In the genomic region with DNA sequence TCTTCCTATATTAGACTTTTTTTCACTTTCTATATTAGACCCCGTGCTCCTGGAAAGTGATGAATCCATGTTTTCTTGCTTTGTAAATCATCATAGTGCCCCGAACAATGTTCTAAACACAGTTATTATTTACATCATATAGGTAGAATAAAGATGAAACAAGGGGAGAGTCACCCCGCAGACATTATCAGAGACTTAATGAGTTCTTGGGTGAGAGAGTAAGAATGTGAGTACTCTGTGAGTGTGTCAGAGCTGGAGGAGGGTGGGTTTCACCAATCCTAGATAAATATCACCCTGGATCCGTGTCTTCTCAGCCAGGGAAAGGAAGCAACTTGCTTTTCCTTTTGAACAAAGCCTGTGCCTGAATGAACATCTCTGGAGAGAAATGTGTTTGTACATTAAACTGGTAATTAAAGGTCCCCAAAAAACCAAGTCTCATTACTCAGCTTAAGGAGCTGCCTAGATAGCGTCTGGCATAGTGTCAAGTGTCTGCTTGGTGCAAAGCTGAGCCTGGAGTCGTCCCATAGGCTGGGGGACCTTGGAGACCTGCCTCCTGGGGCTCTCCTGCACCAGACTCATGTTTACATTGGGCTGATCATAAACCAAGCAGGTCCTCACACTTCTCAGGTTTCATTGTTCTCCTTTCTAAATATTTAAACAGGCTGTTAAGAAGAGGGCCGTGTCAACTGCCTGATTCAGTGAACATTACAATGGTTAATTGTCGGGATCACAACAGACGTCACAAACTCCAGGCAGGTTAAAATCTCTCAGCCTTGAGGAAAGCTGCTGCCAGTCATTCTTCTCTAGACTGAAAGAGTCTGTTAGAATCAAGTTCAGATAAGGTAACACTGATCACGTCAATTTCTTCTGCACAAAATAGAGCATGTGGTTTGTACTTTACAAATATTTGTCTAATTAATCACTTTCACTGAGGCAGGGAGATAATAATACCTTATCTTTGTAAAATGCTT, we compare ENCODE assay signal across 10 cellular contexts.
DNase-seq lines count a peak whose midpoint lies in the region; ATAC-seq and TF ChIP-seq lines count a peak whose summit lies in the region.
"Had no signal": no experiment of that assay in that cellular context is flagged by ENCODE, and none has a peak within 500 bp of the region (broad histone marks: within the 10 kb centered on the region; RNA-seq: fewer than 3 reads in every experiment).

No MANE protein-coding gene starts in this region.

- no peaks in the 10 kb centered on the region for H3K27me3 ChIP-seq in tibial nerve
- H3K27me3 ChIP-seq: BLaER1 had no signal

- TF ChIP-seq CTCF in GM13977 (IDR thresholded peaks at IDR 0.05; ENCODE audit: extremely low read depth, insufficient read depth, missing control alignments) (no peak), tibial nerve (IDR thresholded peaks at IDR 0.05) (no peak)

- H3K9me3 ChIP-seq in tibial nerve: no peaks in the 10 kb centered on the region
- H3K9me3 ChIP-seq: BLaER1 had no signal

- no peak for TF ChIP-seq EP300 in tibial nerve (IDR thresholded peaks at IDR 0.05)

- H3K4me1 ChIP-seq in tibial nerve: peaks cover 0 to 11% (median 0%) of the 10 kb centered on the region in 4 donors

- DNase-seq in COLO829 (ENCODE audit: low spot score) (peak; percentile 66), NCI-H1417 (lab: John Stamatoyannopoulos, UW) (peak; percentile 89 to 98 (median 96)), RPMI8226 (peak; percentile 81), islet precursor cell (peak; percentile 75), GM13977 (ENCODE audit: low spot score) (no peak), tibial nerve (ENCODE audit: low spot score in 2 of 2) (no peak), left ventricle myocardium superior (no peak)
- DNase-seq: activated T-cell treated with anti-CD3 and anti-CD28 coated beads, Interleukin-2, amount 50 U/mL, for 1 hour had no signal

- no peak overlapping the region for H3K27ac ChIP-seq in tibial nerve
- H3K27ac ChIP-seq: BLaER1 had no signal

- TF ChIP-seq POLR2A in tibial nerve (IDR thresholded peaks at IDR 0.05): no peak

- H3K4me3 ChIP-seq in tibial nerve: no peak overlapping the region
- H3K4me3 ChIP-seq: BLaER1 had no signal

- WGBS in tibial nerve, 2 donors: 57 to 63% methylated on average over 10 of the region's 10 CpGs

- no peak for ATAC-seq in GM19467 (IDR thresholded peaks at IDR 0.05; ENCODE audit: unreplicated experiment)
- ATAC-seq in left ventricle myocardium superior: no peak

- H3K36me3 ChIP-seq in tibial nerve: no peaks in the 10 kb centered on the region
- H3K36me3 ChIP-seq: BLaER1 had no signal

- in situ Hi-C loops in GM13977 (cut with MboI; ENCODE audit: low pct_unique_long_range_greater_than_20kb, low sequenced_read_pairs, unreplicated experiment): no loop called here

- intact Hi-C loops in left ventricle myocardium superior (cut with micrococcal nuclease): no loop called here

Comparison
In these comparisons a context has a peak if more than half of its experiments do, and no peak if none do; other contexts are left out.
1. DNase-seq: peak in COLO829 (single experiment), NCI-H1417 (3 of 3), RPMI8226 (single experiment) and islet precursor cell (single experiment); none in GM13977 (single experiment), tibial nerve (0 of 2) and left ventricle myocardium superior (single experiment).